In the genomic region with DNA sequence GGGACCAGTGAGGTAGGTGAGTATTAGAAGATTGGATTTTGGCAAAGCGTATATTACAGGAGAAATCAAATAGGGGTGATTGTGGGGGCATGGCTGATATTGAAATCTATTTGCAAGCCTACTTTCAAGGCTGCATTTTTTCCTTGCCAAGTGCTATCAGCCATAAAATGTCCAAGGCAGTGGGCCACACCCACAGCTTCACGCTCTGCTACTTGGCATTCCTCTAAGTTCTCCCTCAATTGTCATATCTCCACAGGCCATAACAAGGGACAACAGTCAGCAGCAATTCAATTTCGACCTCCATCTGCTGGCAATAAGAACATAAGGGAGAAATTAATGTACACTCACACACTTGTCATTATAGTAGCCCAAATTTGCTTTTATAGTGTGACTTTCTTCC, we compare ENCODE assay signal across 14 cellular contexts.
"Had no signal": no experiment of that assay in that cellular context is flagged by ENCODE, and none has a peak within 500 bp of the region (broad histone marks: within the 10 kb centered on the region; RNA-seq: fewer than 3 reads in every experiment).

No MANE protein-coding gene starts in this region.

- H3K27me3 ChIP-seq: brain microvascular endothelial cell, left lung, suprapubic skin had no signal

- H3K4me1 ChIP-seq: left lung had no signal

- H3K36me3 ChIP-seq: brain microvascular endothelial cell, left lung, suprapubic skin had no signal

- DNase-seq: activated CD4-positive, alpha-beta T cell treated with anti-CD3 and anti-CD28 coated beads for 1 hour; activated effector memory CD4-positive, alpha-beta T cell treated with anti-CD3 and anti-CD28 coated beads, Interleukin-2, amount 50 U/mL, for 16 hours; activated naive CD4-positive, alpha-beta T cell treated with anti-CD3 and anti-CD28 coated beads, Interleukin-2, amount 50 U/mL, for 16 hours; activated T-cell treated with anti-CD3 and anti-CD28 coated beads, Interleukin-2, amount 50 U/mL, for 72 hours; aorta; brain microvascular endothelial cell; central memory CD4-positive, alpha-beta T cell; effector CD4-positive, alpha-beta T cell; left lung; midbrain; stimulated activated naive CD8-positive, alpha-beta T cell treated with anti-CD3 and anti-CD28 coated beads, Interleukin-15, amount 100 ng/mL, for 72 hours; T-helper 2 cell had no signal

- H3K4me3 ChIP-seq: left lung, suprapubic skin had no signal

- H3K9me3 ChIP-seq: left lung, suprapubic skin had no signal

- ATAC-seq: activated T-cell treated with anti-CD3 and anti-CD28 coated beads, Interleukin-2, amount 50 U/mL, for 72 hours; left lung; stimulated activated naive CD8-positive, alpha-beta T cell treated with anti-CD3 and anti-CD28 coated beads, Interleukin-15, amount 100 ng/mL, for 72 hours had no signal

- H3K27ac ChIP-seq: brain microvascular endothelial cell, left lung, suprapubic skin, VCaP had no signal
